In the genomic region with DNA sequence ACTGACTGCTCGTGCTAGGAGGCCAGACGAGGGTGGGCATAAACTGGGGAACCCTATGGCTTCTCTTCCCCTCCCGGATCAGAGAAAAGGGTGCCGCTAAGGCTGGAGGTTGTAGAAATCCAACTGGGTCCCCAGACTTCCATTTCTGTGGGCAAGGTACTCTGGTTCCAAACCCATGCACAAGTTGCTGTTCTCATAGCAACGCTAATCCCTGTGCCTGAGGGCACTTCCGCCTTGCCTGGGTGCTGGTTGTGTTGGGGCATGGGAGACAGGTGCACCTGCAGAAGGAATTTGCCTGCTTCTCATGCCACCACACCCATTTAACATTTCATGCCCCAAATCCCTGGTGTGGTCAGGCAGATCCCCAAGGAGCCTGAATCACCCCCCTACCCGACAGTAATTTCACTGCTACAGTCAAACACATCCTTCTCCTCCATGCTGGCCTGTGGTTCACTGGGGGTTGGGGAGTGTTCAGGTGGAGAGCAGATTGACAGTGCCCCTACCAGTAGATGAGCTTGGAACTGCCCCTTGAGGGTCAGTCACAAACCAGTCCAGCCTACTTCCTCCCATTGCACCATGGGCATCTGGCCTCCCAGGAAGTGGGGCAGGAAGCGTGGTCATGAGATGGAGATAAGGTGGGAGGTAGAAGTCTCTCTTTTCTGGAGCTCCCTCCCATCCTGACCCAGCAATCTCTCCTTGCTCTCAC, we compare ENCODE assay signal across 1 cellular context.
TF ChIP-seq lines count a peak whose summit lies in the region.

No MANE protein-coding gene starts in this region.

TF ChIP-seq in A549, 52 proteins besides CTCF, POLR2A, EP300 and RAD21 (continued from another document):
- TF ChIP-seq HES2 (IDR thresholded peaks at IDR 0.05) (no peak), GATA3 (IDR thresholded peaks at IDR 0.05; ENCODE audit: borderline replicate concordance) (no peak), NPAS2 (CRISPR knock-in tag; IDR thresholded peaks at IDR 0.05; ENCODE audit: borderline replicate concordance) (no peak), FOXS1 (CRISPR knock-in tag; IDR thresholded peaks at IDR 0.05) (no peak), CBX8 (IDR thresholded peaks at IDR 0.05) (no peak)
